1 cellular context compared by ENCODE assay signal in the genomic region with DNA sequence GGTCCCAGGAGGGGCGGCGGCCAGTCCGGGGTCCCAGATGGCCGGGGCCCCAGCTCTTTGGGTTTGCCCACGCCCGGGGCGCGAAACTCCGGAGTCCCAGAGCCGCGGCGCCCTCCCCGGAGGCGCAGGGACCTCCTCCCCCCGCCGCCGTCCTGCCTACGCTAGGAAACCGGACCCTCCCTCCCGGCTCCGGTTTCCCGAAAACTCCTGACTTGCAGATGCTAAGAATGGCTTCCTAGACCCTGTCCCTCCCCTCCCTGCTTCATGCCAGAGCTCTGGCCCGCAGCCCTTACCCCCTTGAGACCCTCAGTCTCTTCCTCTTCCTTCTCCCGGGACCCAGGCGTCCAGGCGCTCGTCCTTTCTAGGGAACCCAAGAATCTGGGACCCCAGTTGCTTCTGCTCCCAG.
TF ChIP-seq lines count a peak whose summit lies in the region.

No MANE protein-coding gene starts in this region.

TF ChIP-seq in WTC11, 78 proteins besides CTCF, POLR2A, EP300 and RAD21 (continued from another document):
- TF ChIP-seq, protein P1, sequence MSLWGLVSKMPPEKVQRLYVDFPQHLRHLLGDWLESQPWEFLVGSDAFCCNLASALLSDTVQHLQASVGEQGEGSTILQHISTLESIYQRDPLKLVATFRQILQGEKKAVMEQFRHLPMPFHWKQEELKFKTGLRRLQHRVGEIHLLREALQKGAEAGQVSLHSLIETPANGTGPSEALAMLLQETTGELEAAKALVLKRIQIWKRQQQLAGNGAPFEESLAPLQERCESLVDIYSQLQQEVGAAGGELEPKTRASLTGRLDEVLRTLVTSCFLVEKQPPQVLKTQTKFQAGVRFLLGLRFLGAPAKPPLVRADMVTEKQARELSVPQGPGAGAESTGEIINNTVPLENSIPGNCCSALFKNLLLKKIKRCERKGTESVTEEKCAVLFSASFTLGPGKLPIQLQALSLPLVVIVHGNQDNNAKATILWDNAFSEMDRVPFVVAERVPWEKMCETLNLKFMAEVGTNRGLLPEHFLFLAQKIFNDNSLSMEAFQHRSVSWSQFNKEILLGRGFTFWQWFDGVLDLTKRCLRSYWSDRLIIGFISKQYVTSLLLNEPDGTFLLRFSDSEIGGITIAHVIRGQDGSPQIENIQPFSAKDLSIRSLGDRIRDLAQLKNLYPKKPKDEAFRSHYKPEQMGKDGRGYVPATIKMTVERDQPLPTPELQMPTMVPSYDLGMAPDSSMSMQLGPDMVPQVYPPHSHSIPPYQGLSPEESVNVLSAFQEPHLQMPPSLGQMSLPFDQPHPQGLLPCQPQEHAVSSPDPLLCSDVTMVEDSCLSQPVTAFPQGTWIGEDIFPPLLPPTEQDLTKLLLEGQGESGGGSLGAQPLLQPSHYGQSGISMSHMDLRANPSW (CRISPR knock-in tag; conservative IDR thresholded peaks at IDR 0.05; ENCODE audit: low read depth), result no peak
- TF ChIP-seq HMGA2 (CRISPR knock-in tag; IDR thresholded peaks at IDR 0.05) (no peak), TCF7 (CRISPR knock-in tag; IDR thresholded peaks at IDR 0.05; ENCODE audit: low read depth) (no peak)
- TF ChIP-seq, protein P2, sequence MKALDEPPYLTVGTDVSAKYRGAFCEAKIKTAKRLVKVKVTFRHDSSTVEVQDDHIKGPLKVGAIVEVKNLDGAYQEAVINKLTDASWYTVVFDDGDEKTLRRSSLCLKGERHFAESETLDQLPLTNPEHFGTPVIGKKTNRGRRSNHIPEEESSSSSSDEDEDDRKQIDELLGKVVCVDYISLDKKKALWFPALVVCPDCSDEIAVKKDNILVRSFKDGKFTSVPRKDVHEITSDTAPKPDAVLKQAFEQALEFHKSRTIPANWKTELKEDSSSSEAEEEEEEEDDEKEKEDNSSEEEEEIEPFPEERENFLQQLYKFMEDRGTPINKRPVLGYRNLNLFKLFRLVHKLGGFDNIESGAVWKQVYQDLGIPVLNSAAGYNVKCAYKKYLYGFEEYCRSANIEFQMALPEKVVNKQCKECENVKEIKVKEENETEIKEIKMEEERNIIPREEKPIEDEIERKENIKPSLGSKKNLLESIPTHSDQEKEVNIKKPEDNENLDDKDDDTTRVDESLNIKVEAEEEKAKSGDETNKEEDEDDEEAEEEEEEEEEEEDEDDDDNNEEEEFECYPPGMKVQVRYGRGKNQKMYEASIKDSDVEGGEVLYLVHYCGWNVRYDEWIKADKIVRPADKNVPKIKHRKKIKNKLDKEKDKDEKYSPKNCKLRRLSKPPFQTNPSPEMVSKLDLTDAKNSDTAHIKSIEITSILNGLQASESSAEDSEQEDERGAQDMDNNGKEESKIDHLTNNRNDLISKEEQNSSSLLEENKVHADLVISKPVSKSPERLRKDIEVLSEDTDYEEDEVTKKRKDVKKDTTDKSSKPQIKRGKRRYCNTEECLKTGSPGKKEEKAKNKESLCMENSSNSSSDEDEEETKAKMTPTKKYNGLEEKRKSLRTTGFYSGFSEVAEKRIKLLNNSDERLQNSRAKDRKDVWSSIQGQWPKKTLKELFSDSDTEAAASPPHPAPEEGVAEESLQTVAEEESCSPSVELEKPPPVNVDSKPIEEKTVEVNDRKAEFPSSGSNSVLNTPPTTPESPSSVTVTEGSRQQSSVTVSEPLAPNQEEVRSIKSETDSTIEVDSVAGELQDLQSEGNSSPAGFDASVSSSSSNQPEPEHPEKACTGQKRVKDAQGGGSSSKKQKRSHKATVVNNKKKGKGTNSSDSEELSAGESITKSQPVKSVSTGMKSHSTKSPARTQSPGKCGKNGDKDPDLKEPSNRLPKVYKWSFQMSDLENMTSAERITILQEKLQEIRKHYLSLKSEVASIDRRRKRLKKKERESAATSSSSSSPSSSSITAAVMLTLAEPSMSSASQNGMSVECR (CRISPR knock-in tag; IDR thresholded peaks at IDR 0.05; ENCODE audit: borderline replicate concordance), result no peak
